Comparison of ENCODE assay signal across 28 cellular contexts in the genomic region with DNA sequence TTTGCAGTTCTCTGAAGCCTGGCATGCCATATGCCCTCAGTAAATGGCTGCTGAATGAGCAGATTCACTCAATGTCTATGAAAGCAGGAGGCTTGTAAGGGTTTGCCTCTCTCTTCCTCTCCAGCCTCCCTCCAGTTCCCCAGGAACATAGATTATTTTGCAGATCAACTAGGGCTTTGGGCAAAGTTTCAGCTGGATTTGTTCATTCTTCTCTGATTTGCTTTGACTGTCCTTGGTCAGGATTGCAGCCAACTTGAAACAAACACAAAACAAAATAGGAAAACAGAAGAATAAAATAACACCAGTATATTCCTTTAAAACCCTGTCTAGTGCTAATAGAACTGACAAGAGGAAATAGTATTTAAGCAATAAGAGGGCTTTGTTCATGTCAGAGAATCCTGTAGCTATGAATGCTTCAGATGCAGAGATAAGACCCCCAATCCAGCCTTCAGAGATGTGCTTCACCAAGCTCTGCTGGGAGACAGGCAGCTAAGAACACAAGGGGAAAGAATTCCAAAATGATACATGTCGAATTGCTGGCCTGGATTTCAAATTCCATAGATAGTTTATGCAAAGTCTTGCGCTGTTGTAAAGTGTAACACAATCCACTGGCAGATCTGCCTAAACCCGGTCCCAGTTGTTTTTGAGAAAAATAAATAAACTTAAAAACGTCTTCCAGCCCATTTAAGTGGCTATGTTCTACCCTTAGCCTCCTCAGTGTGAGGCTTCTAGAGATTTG.
DNase-seq lines count a peak whose midpoint lies in the region; ATAC-seq and TF ChIP-seq lines count a peak whose summit lies in the region.
"Had no signal": no experiment of that assay in that cellular context is flagged by ENCODE, and none has a peak within 500 bp of the region (broad histone marks: within the 10 kb centered on the region; RNA-seq: fewer than 3 reads in every experiment).

No MANE protein-coding gene starts in this region.

- H3K36me3 ChIP-seq in left ventricle myocardium inferior: no peaks in the 10 kb centered on the region
- no peaks in the 10 kb centered on the region for H3K36me3 ChIP-seq in hepatocyte (replicated peaks; ENCODE audit: insufficient read depth, low read depth)
- H3K36me3 ChIP-seq in vagina: no peaks in the 10 kb centered on the region
- H3K36me3 ChIP-seq: cardiac muscle cell, HAP-1, heart right ventricle, upper lobe of left lung had no signal

- H3K4me3 Mint-ChIP-seq in effector memory CD8-positive, alpha-beta T cell: no peak overlapping the region
- H3K4me3 Mint-ChIP-seq: activated CD8-positive, alpha-beta memory T cell treated with anti-CD3 and anti-CD28 coated beads, Interleukin-2, amount 10 ng/mL, durations not matched to agents 7 days and 5 days; activated naive CD8-positive, alpha-beta T cell treated with anti-CD3 and anti-CD28 coated beads for 36 hours; activated T-helper 17 cell treated with anti-CD3 and anti-CD28 coated beads, Interleukin-2, amount 50 U/mL, for 72 hours; naive thymus-derived CD8-positive, alpha-beta T cell; stimulated activated naive CD8-positive, alpha-beta T cell treated with anti-CD3 and anti-CD28 coated beads, Interleukin-15, Interleukin-2, amounts not matched to agents 100 ng/mL and 50 ng/mL, for 24 hours had no signal

- H3K9me3 ChIP-seq in left ventricle myocardium inferior (replicated peaks) (no peaks in the 10 kb centered on the region), hepatocyte (ENCODE audit: low read depth) (no peaks in the 10 kb centered on the region), vagina (no peaks in the 10 kb centered on the region)
- H3K9me3 ChIP-seq: HAP-1, heart right ventricle, upper lobe of left lung had no signal

- H3K27ac ChIP-seq in left ventricle myocardium inferior (replicated peaks) (no peak overlapping the region), hepatocyte (peak overlapping the region; percentile 21), vagina (peak overlapping the region; percentile 5)
- H3K27ac ChIP-seq: 22Rv1, C4-2B, cardiac muscle cell, dorsolateral prefrontal cortex, upper lobe of left lung had no signal

- peaks cover 8 to 14% of the 10 kb centered on the region in 2 donors for H3K9me3 Mint-ChIP-seq in effector memory CD8-positive, alpha-beta T cell
- H3K9me3 Mint-ChIP-seq: activated naive CD8-positive, alpha-beta T cell treated with anti-CD3 and anti-CD28 coated beads for 36 hours had no signal

- DNase-seq in Right ventricle myocardium superior (no peak), left ventricle myocardium inferior (no peak), astrocyte of the spinal cord (ENCODE audit: low read depth, low spot score) (peak; percentile 35), hepatocyte (ENCODE audit: low spot score) (no peak), vagina (ENCODE audit: extremely low spot score in 2 of 2) (no peak), NCI-H2107 treated with DMSO at 0.1 percent for 48 hours (lab: John Stamatoyannopoulos, UW; ENCODE audit: unreplicated experiment) (no peak), NCI-H2081 treated with DMSO at 0.1 percent for 48 hours (lab: John Stamatoyannopoulos, UW) (no peak)
- DNase-seq in effector memory CD8-positive, alpha-beta T cell: no peak
- DNase-seq: activated CD4-positive, alpha-beta T cell treated with anti-CD3 and anti-CD28 coated beads for 4 hours; activated CD8-positive, alpha-beta memory T cell treated with anti-CD3 and anti-CD28 coated beads, Interleukin-2, amount 10 ng/mL, durations not matched to agents 7 days and 5 days; activated naive CD8-positive, alpha-beta T cell treated with anti-CD3 and anti-CD28 coated beads for 36 hours; dorsolateral prefrontal cortex; erythroblast; heart right ventricle; MM.1S; naive thymus-derived CD8-positive, alpha-beta T cell; NCI-H1694; NCI-H226; posterior cingulate gyrus; stimulated activated CD4-positive, alpha-beta T cell treated with anti-CD3 and anti-CD28 coated beads, Interleukin-2, amount 100 ng/mL, for 48 hours; upper lobe of left lung had no signal

- no peak overlapping the region for H3K27ac Mint-ChIP-seq in effector memory CD8-positive, alpha-beta T cell
- H3K27ac Mint-ChIP-seq: activated CD8-positive, alpha-beta memory T cell treated with anti-CD3 and anti-CD28 coated beads, Interleukin-2, amount 10 ng/mL, durations not matched to agents 7 days and 5 days; activated naive CD8-positive, alpha-beta T cell treated with anti-CD3 and anti-CD28 coated beads for 36 hours; activated T-helper 17 cell treated with anti-CD3 and anti-CD28 coated beads, Interleukin-2, amount 50 U/mL, for 72 hours; naive thymus-derived CD8-positive, alpha-beta T cell; stimulated activated naive CD8-positive, alpha-beta T cell treated with anti-CD3 and anti-CD28 coated beads, Interleukin-15, Interleukin-2, amounts not matched to agents 100 ng/mL and 50 ng/mL, for 24 hours had no signal

- H3K4me3 ChIP-seq in left ventricle myocardium inferior (no peak overlapping the region), astrocyte of the spinal cord (ENCODE audit: low read depth, low read length) (no peak overlapping the region), hepatocyte (no peak overlapping the region), vagina (no peak overlapping the region)
- H3K4me3 ChIP-seq: cardiac muscle cell, dorsolateral prefrontal cortex, HAP-1, heart right ventricle, lung, upper lobe of left lung had no signal

- peak; percentile 60 for ATAC-seq in Right ventricle myocardium superior (ENCODE audit: poor library complexity)
- ATAC-seq in effector memory CD8-positive, alpha-beta T cell (replicated peaks): no peak
- ATAC-seq: activated CD8-positive, alpha-beta memory T cell treated with anti-CD3 and anti-CD28 coated beads, Interleukin-2, amount 10 ng/mL, durations not matched to agents 7 days and 5 days; activated T-helper 17 cell treated with anti-CD3 and anti-CD28 coated beads, Interleukin-2, amount 50 U/mL, for 72 hours; naive thymus-derived CD8-positive, alpha-beta T cell had no signal

- no peaks in the 10 kb centered on the region for H3K9me2 ChIP-seq in hepatocyte (replicated peaks; ENCODE audit: insufficient read depth)

- 36% methylated on average over 4 of the region's 4 CpGs for WGBS in hepatocyte (ENCODE audit: low lambda C conversion rate, missing lambda C conversion rate)

- no peaks in the 10 kb centered on the region for H3K27me3 ChIP-seq in left ventricle myocardium inferior (ENCODE audit: low read depth)
- no peaks in the 10 kb centered on the region for H3K27me3 ChIP-seq in hepatocyte
- H3K27me3 ChIP-seq in vagina: no peaks in the 10 kb centered on the region
- H3K27me3 ChIP-seq: cardiac muscle cell, heart right ventricle, upper lobe of left lung had no signal

- H2AFZ ChIP-seq in hepatocyte: no peak overlapping the region

- H4K20me1 ChIP-seq in hepatocyte (ENCODE audit: insufficient read depth, poor library complexity, severe bottlenecking): no peaks in the 10 kb centered on the region

- in situ Hi-C loops in astrocyte of the spinal cord (cut with HindIII; ENCODE audit: low sequenced_read_pairs): no loop called here

- TF ChIP-seq CTCF in left ventricle myocardium inferior (IDR thresholded peaks at IDR 0.05; ENCODE audit: borderline replicate concordance): no peak
- TF ChIP-seq CTCF in astrocyte of the spinal cord (IDR thresholded peaks at IDR 0.05; ENCODE audit: low read depth, low read length): no peak
- no peak for TF ChIP-seq CTCF in hepatocyte (IDR thresholded peaks at IDR 0.05; ENCODE audit: poor library complexity)
- no peak for TF ChIP-seq CTCF in vagina (IDR thresholded peaks at IDR 0.05)

- intact Hi-C loops in Right ventricle myocardium superior (cut with DNase I): no loop called here
- intact Hi-C loops in left ventricle myocardium inferior (cut with micrococcal nuclease): no loop called here
- intact Hi-C loops in vagina (cut with DNase I): no loop called here

- H3K79me2 ChIP-seq in hepatocyte: no peaks in the 10 kb centered on the region

- H3K27me3 Mint-ChIP-seq in effector memory CD8-positive, alpha-beta T cell: peaks cover 6 to 31% of the 10 kb centered on the region in 2 donors
- H3K27me3 Mint-ChIP-seq: stimulated activated naive CD8-positive, alpha-beta T cell treated with anti-CD3 and anti-CD28 coated beads, Interleukin-15, Interleukin-2, amounts not matched to agents 100 ng/mL and 50 ng/mL, for 24 hours had no signal

- H3K4me1 Mint-ChIP-seq in effector memory CD8-positive, alpha-beta T cell (ENCODE audit: low read depth in 2 of 2): no peaks in the 10 kb centered on the region
- H3K4me1 Mint-ChIP-seq: activated CD8-positive, alpha-beta memory T cell treated with anti-CD3 and anti-CD28 coated beads, Interleukin-2, amount 10 ng/mL, durations not matched to agents 7 days and 5 days; activated naive CD8-positive, alpha-beta T cell treated with anti-CD3 and anti-CD28 coated beads for 36 hours; activated T-helper 17 cell treated with anti-CD3 and anti-CD28 coated beads, Interleukin-2, amount 50 U/mL, for 72 hours; naive thymus-derived CD8-positive, alpha-beta T cell had no signal

- no peaks in the 10 kb centered on the region for H3K36me3 Mint-ChIP-seq in effector memory CD8-positive, alpha-beta T cell (ENCODE audit: insufficient read depth)
- H3K36me3 Mint-ChIP-seq: activated CD8-positive, alpha-beta memory T cell treated with anti-CD3 and anti-CD28 coated beads, Interleukin-2, amount 10 ng/mL, durations not matched to agents 7 days and 5 days; activated naive CD8-positive, alpha-beta T cell treated with anti-CD3 and anti-CD28 coated beads for 36 hours; naive thymus-derived CD8-positive, alpha-beta T cell had no signal

- H3K4me2 ChIP-seq in hepatocyte: no peak overlapping the region

- H3K4me1 ChIP-seq in left ventricle myocardium inferior (peaks cover 31% of the 10 kb centered on the region), hepatocyte (ENCODE audit: insufficient read depth) (peaks cover 20% of the 10 kb centered on the region), vagina (no peaks in the 10 kb centered on the region)
- H3K4me1 ChIP-seq: HAP-1 had no signal

- TF ChIP-seq POLR2A in vagina (IDR thresholded peaks at IDR 0.05): no peak
